Comparison of ENCODE assay signal across 8 cellular contexts in genomic region chr12:118164798-118165486, GRCh38. TPM values are rescaled to one million over a fixed set of nuclear protein-coding genes. Genes with fewer than 3 reads are reported as not detected.
DNase-seq lines count a peak whose midpoint lies in the region; ATAC-seq and TF ChIP-seq lines count a peak whose summit lies in the region.

No MANE protein-coding gene starts in this region.

- no peak overlapping the region for H3K4me2 ChIP-seq in neural progenitor cell

- H3K9ac ChIP-seq in neural progenitor cell = no peak overlapping the region

- peak overlapping the region; percentile 85 for H2AFZ ChIP-seq in neural progenitor cell (replicated peaks)

- no peaks in the 10 kb centered on the region for H3F3A ChIP-seq in neural progenitor cell (ENCODE audit: low read depth)

- ATAC-seq in GM19351 (IDR thresholded peaks at IDR 0.05; ENCODE audit: unreplicated experiment) = no peak

- H3K4me1 Mint-ChIP-seq in neural progenitor cell = no peaks in the 10 kb centered on the region
- H3K4me1 Mint-ChIP-seq in activated naive CD4-positive, alpha-beta T cell treated with anti-CD3 and anti-CD28 coated beads, Interleukin-2, amount 10 ng/mL, durations not matched to agents 7 days and 5 days = peaks cover 6% of the 10 kb centered on the region

- no peaks in the 10 kb centered on the region for H3K79me2 ChIP-seq in neural progenitor cell (ENCODE audit: low read depth)

- CTCF ChIA-PET in activated naive CD4-positive, alpha-beta T cell treated with anti-CD3 and anti-CD28 coated beads, Interleukin-2, amount 10 ng/mL, durations not matched to agents 7 days and 5 days (lab: Charles Lee) = interaction anchor here (0.8 to 4.4 kb wide), 5 partner anchors 11 to 211 kb away, joined by 3 to 23 read pairs (median 6); partner anchors contain the start of gene SUDS3

- no peaks in the 10 kb centered on the region for H3K9me3 ChIP-seq in neural progenitor cell (ENCODE audit: low read depth)

- no peaks in the 10 kb centered on the region for H4K20me1 ChIP-seq in neural progenitor cell (ENCODE audit: low read depth)

- in situ Hi-C loops in G401 (cut with HindIII; ENCODE audit: low sequenced_read_pairs) = no loop called here

- H3K27ac Mint-ChIP-seq in neural progenitor cell = no peak overlapping the region
- no peak overlapping the region for H3K27ac Mint-ChIP-seq in activated naive CD4-positive, alpha-beta T cell treated with anti-CD3 and anti-CD28 coated beads, Interleukin-2, amount 10 ng/mL, durations not matched to agents 7 days and 5 days

- no peak overlapping the region for H3K4me3 Mint-ChIP-seq in neural progenitor cell
- no peak overlapping the region for H3K4me3 Mint-ChIP-seq in activated naive CD4-positive, alpha-beta T cell treated with anti-CD3 and anti-CD28 coated beads, Interleukin-2, amount 10 ng/mL, durations not matched to agents 7 days and 5 days

- H3K9me3 Mint-ChIP-seq in neural progenitor cell = no peaks in the 10 kb centered on the region
- no peaks in the 10 kb centered on the region for H3K9me3 Mint-ChIP-seq in activated naive CD4-positive, alpha-beta T cell treated with anti-CD3 and anti-CD28 coated beads, Interleukin-2, amount 10 ng/mL, durations not matched to agents 7 days and 5 days

- peak; percentile 86 for TF ChIP-seq CTCF in 22Rv1 (IDR thresholded peaks at IDR 0.05)
- peak; percentile 86 for TF ChIP-seq CTCF in choroid plexus epithelial cell (conservative IDR thresholded peaks at IDR 0.05; ENCODE audit: low read depth, low read length)
- TF ChIP-seq CTCF in neural progenitor cell (IDR thresholded peaks at IDR 0.05) = peak; percentile 74

- no peaks in the 10 kb centered on the region for H3K36me3 ChIP-seq in neural progenitor cell

- DNase-seq in G401 (ENCODE audit: low spot score) = peak; percentile 34
- peak; percentile 54 for DNase-seq in NCI-H2227 (lab: John Stamatoyannopoulos, UW; ENCODE audit: unreplicated experiment)
- peak; percentile 69 for DNase-seq in choroid plexus epithelial cell (ENCODE audit: low read depth)
- DNase-seq in neural progenitor cell (ENCODE audit: low spot score) = peak; percentile 67
- no peak for DNase-seq in stimulated activated CD4-positive, alpha-beta T cell treated with anti-CD3 and anti-CD28 coated beads, Interleukin-4, amount 100 ng/mL, for 4 hours
- DNase-seq in activated naive CD4-positive, alpha-beta T cell treated with anti-CD3 and anti-CD28 coated beads, Interleukin-2, amount 10 ng/mL, durations not matched to agents 7 days and 5 days = no peak

- no peak overlapping the region for H3K4me3 ChIP-seq in choroid plexus epithelial cell (ENCODE audit: low read depth, low read length)
- H3K4me3 ChIP-seq in neural progenitor cell = no peak overlapping the region

- no peaks in the 10 kb centered on the region for H3K27me3 ChIP-seq in neural progenitor cell

- H3K27me3 Mint-ChIP-seq in neural progenitor cell (ENCODE audit: insufficient read depth, low read depth) = peaks cover 2% of the 10 kb centered on the region
- H3K27me3 Mint-ChIP-seq in activated naive CD4-positive, alpha-beta T cell treated with anti-CD3 and anti-CD28 coated beads, Interleukin-2, amount 10 ng/mL, durations not matched to agents 7 days and 5 days = no peaks in the 10 kb centered on the region

- H3K36me3 Mint-ChIP-seq in neural progenitor cell = peaks cover 5% of the 10 kb centered on the region
- peaks cover 42% of the 10 kb centered on the region for H3K36me3 Mint-ChIP-seq in activated naive CD4-positive, alpha-beta T cell treated with anti-CD3 and anti-CD28 coated beads, Interleukin-2, amount 10 ng/mL, durations not matched to agents 7 days and 5 days

- no peaks in the 10 kb centered on the region for H3K4me1 ChIP-seq in neural progenitor cell

- H3K27ac ChIP-seq in 22Rv1 (no peak overlapping the region), neural progenitor cell (no peak overlapping the region)

RNA-seq across cellular contexts. Expression of gene PEBP1, which starts 29.0 kb away (rescaled TPM):
- 259 and 282 TPM in 2 replicates for total RNA-seq in G401 (2014; rRNA removed; shearing (Covaris generic))
- 266 and 406 TPM in 2 replicates for total RNA-seq in neural progenitor cell (ENCODE audit: low replicate concordance)

Comparison
In these comparisons a context has a peak if more than half of its experiments do, and no peak if none do; other contexts are left out.
1. DNase-seq: peak in G401 (single experiment), NCI-H2227 (single experiment), choroid plexus epithelial cell (single experiment) and neural progenitor cell (single experiment); none in stimulated activated CD4-positive, alpha-beta T cell treated with anti-CD3 and anti-CD28 coated beads, Interleukin-4, amount 100 ng/mL, for 4 hours (0 of 2) and activated naive CD4-positive, alpha-beta T cell treated with anti-CD3 and anti-CD28 coated beads, Interleukin-2, amount 10 ng/mL, durations not matched to agents 7 days and 5 days (single experiment).
2. Peak in every context shown above with its lines, with median percentiles within 50 percentile points of each other: CTCF ChIP-seq.